ENCODE assay signal across 22 cellular contexts in the genomic region with DNA sequence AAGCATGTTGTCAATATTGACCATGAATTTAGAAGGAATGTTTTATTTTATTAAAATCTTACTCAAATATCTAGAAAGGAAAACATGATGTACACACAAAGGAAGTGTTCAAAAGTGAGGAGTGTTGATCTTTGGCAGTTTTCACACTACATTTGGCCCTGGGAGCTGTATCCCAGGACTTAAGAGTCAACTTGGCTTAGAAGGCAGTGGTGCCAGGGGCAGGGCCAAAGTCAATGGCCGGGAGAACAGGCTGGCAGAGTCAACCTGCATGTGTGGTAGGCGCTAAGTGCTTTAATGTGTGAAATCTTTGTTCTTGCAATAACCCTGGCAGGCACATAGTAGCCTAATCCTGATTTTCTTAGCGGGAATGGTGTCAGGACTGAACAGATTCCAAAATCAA.
"Had no signal": no experiment of that assay in that cellular context is flagged by ENCODE, and none has a peak within 500 bp of the region (broad histone marks: within the 10 kb centered on the region; RNA-seq: fewer than 3 reads in every experiment).

No MANE protein-coding gene starts in this region.

- H3K9me3 ChIP-seq: colonic mucosa, esophagus squamous epithelium, gastrocnemius medialis, heart left ventricle, left lung, lower lobe of right lung had no signal

- FAIRE-seq: endometrium, islet of Langerhans, keratinocyte had no signal

- H3K4me3 ChIP-seq: colonic mucosa, esophagus squamous epithelium, gastrocnemius medialis, heart left ventricle, left lung, lower lobe of right lung had no signal

- H3K27ac ChIP-seq: colonic mucosa, epithelial cell of prostate, esophagus squamous epithelium, gastrocnemius medialis, heart left ventricle, left lung, lower lobe of right lung had no signal

- H3K36me3 ChIP-seq: colonic mucosa, esophagus squamous epithelium, gastrocnemius medialis, heart left ventricle, left lung, lower lobe of right lung had no signal

- H3K27me3 ChIP-seq: colonic mucosa, esophagus squamous epithelium, gastrocnemius medialis, left lung had no signal

- DNase-seq: colonic mucosa; cortex of kidney; effector CD8-positive, alpha-beta T cell; effector memory CD8-positive, alpha-beta T cell; endodermal cell; erythroblast; esophagus squamous epithelium; foreskin fibroblast; foreskin melanocyte; gastrocnemius medialis; heart left ventricle; hippocampal formation; left cardiac atrium; left lung; left ventricle myocardium superior; lower lobe of right lung; mesendoderm; midbrain had no signal

- H3K4me1 ChIP-seq: colonic mucosa, esophagus squamous epithelium, gastrocnemius medialis, left lung, lower lobe of right lung had no signal
